In genomic region chr14:94485944-94486841, GRCh38 we compare ENCODE assay signal across 8 cellular contexts. TPM values are rescaled to one million over a fixed set of nuclear protein-coding genes. Genes with fewer than 3 reads are reported as not detected.
DNase-seq lines count a peak whose midpoint lies in the region; ATAC-seq and TF ChIP-seq lines count a peak whose summit lies in the region.

No MANE protein-coding gene starts in this region.

- CTCF ChIA-PET in HEK293 (lab: Yijun Ruan, JAX) (interaction anchor here (0.6 to 3.7 kb wide), 34 partner anchors 10 to 998 kb away, joined by 3 to 48 read pairs (median 4); partner anchors contain the start of gene SERPINA9), OCI-LY7 (lab: Charles Lee; ENCODE audit: unreplicated experiment) (interaction anchor here (0.6 to 1.1 kb wide), 2 partner anchors 52 kb away, joined by 3 to 4 read pairs; no protein-coding TSS in a partner anchor)

- H3K27me3 ChIP-seq in DND-41 (ENCODE audit: insufficient read depth, low read length, poor library complexity) (no peaks in the 10 kb centered on the region), aorta (ENCODE audit: control insufficient read depth in 1 of 2, insufficient read depth in 2 of 2, low read length in 1 of 2) (no peaks in the 10 kb centered on the region)

- H3K4me1 ChIP-seq in DND-41 (ENCODE audit: insufficient read depth, low read length) (no peaks in the 10 kb centered on the region), HEK293 (ENCODE audit: control insufficient read depth, insufficient read depth, low read length) (no peaks in the 10 kb centered on the region), OCI-LY7 (ENCODE audit: insufficient read depth, low read length, poor library complexity, severe bottlenecking) (no peaks in the 10 kb centered on the region), aorta (ENCODE audit: control insufficient read depth in 1 of 2, insufficient read depth in 2 of 2, low read length in 2 of 2) (no peaks in the 10 kb centered on the region)

- H3K9me2 ChIP-seq in OCI-LY7 (ENCODE audit: insufficient read depth, low read length) = no peaks in the 10 kb centered on the region

- H3K4me2 ChIP-seq in DND-41 (ENCODE audit: insufficient read depth, low read length) (no peak overlapping the region), OCI-LY7 (ENCODE audit: low read length) (no peak overlapping the region)

- TF ChIP-seq CTCF in DND-41 (IDR thresholded peaks at IDR 0.05; ENCODE audit: borderline replicate concordance, extremely low read depth, low read length, poor library complexity, severe bottlenecking) = peak; percentile 97
- TF ChIP-seq CTCF in HEK293 (tag by site-specific recombination; IDR thresholded peaks at IDR 0.05) = peak; percentile 84
- TF ChIP-seq CTCF in OCI-LY7 (conservative IDR thresholded peaks at IDR 0.05; ENCODE audit: low read length) = peak; percentile 98
- peak in 2 of 3 donors; percentile 12 to 71 for TF ChIP-seq CTCF in omental fat pad (IDR thresholded peaks at IDR 0.05)

- intact Hi-C loops in OCI-LY7 (cut with micrococcal nuclease; ENCODE audit: unreplicated experiment) (loop anchor here (2.0 to 5.0 kb wide), 2 partner anchors 63 to 354 kb away; no protein-coding TSS in a partner anchor), aorta (cut with DNase I) (loop anchor here (5.0 to 10.0 kb wide), 2 partner anchors 64 to 131 kb away; no protein-coding TSS in a partner anchor)

- ATAC-seq in DND-41 (ENCODE audit: insufficient read depth, low read depth) = peak; percentile 78
- ATAC-seq in omental fat pad (ENCODE audit: low FRiP score) = peak; percentile 71
- peak; percentile 82 for ATAC-seq in aorta (ENCODE audit: low FRiP score)

- H4K20me1 ChIP-seq in DND-41 (ENCODE audit: insufficient read depth, low read length) (no peaks in the 10 kb centered on the region), OCI-LY7 (ENCODE audit: insufficient read depth, low read length) (no peaks in the 10 kb centered on the region)

- no TSS peak for BruUV-seq in OCI-LY7 (replicated peaks; lab: Mats Ljungman, UMichigan)

- no peak overlapping the region for H3K9ac ChIP-seq in DND-41 (ENCODE audit: low read depth, low read length)

- POLR2A ChIA-PET in HEK293 (lab: Yijun Ruan, JAX) = interaction anchor here (0.9 kb wide), 1 partner anchor 52 kb away, joined by 3 read pairs; no protein-coding TSS in a partner anchor
- POLR2A ChIA-PET in OCI-LY7 (lab: Charles Lee) = no interaction called here

- no peaks in the 10 kb centered on the region for H3K36me3 ChIP-seq in DND-41 (ENCODE audit: insufficient read depth, low read length)
- H3K36me3 ChIP-seq in HEK293 (ENCODE audit: control insufficient read depth in 2 of 2, insufficient read depth in 1 of 2, low read length in 2 of 2) = no peaks in the 10 kb centered on the region
- H3K36me3 ChIP-seq in OCI-LY7 (ENCODE audit: insufficient read depth, low read length) = no peaks in the 10 kb centered on the region
- H3K36me3 ChIP-seq in aorta (ENCODE audit: control insufficient read depth in 1 of 2, insufficient read depth in 2 of 2, low read length in 1 of 2) = no peaks in the 10 kb centered on the region

- 0 out of 2 replicates have a peak overlapping the region, but pooled peaks have one; percentile 60 for H2AFZ ChIP-seq in DND-41 (ENCODE audit: low read depth, low read length)
- H2AFZ ChIP-seq in OCI-LY7 (ENCODE audit: low read length) = no peak overlapping the region

- no peak overlapping the region for H3K4me3 ChIP-seq in DND-41 (ENCODE audit: low read depth in 1 of 2, low read length in 2 of 2)
- H3K4me3 ChIP-seq in HEK293 (ENCODE audit: low read depth, low read length) = no peak overlapping the region
- H3K4me3 ChIP-seq in OCI-LY7 (ENCODE audit: low read depth, low read length, poor library complexity, severe bottlenecking) = no peak overlapping the region
- no peak overlapping the region for H3K4me3 ChIP-seq in aorta (ENCODE audit: low read length in 2 of 2)

- H3K27ac ChIP-seq in DND-41 (ENCODE audit: low read length) (no peak overlapping the region), HEK293 (ENCODE audit: extremely low read depth, low read depth, low read length) (no peak overlapping the region), OCI-LY7 (ENCODE audit: low read depth, low read length, poor library complexity, severe bottlenecking) (no peak overlapping the region), aorta (ENCODE audit: low read depth in 1 of 2, low read length in 2 of 2) (no peak overlapping the region)

- WGBS in aorta, 2 donors = 12 to 15% methylated on average over 25 to 26 of the region's 26 CpGs

- no peaks in the 10 kb centered on the region for H3K79me2 ChIP-seq in DND-41 (ENCODE audit: insufficient read depth, low read length)
- no peaks in the 10 kb centered on the region for H3K79me2 ChIP-seq in OCI-LY7 (ENCODE audit: insufficient read depth, low read depth, low read length)

- H3K9me3 ChIP-seq in DND-41 (ENCODE audit: insufficient read depth, low read length, severe bottlenecking) (no peaks in the 10 kb centered on the region), HEK293 (ENCODE audit: control insufficient read depth, insufficient read depth, low read depth, low read length) (no peaks in the 10 kb centered on the region), OCI-LY7 (ENCODE audit: low read length) (no peaks in the 10 kb centered on the region), aorta (ENCODE audit: control insufficient read depth, low read length) (no peaks in the 10 kb centered on the region)

- DNase-seq in DND-41 (peak; percentile 43), OCI-LY7 (ENCODE audit: low spot score) (peak; percentile 34), germinal center (ENCODE audit: low spot score) (peak; percentile 66), omental fat pad (ENCODE audit: low spot score) (no peak), aorta (peak; percentile 53 to 84), cortex of kidney (lab: John Stamatoyannopoulos, UW) (no peak)
- DNase-seq in activated T-helper 9 cell treated with anti-CD3 and anti-CD28 coated beads, Interleukin-2, amount 50 U/mL, for 16 hours (ENCODE audit: low read depth) = peak; percentile 23

TF ChIP-seq in HEK293, 187 proteins besides CTCF, POLR2A, EP300 and RAD21 (continues in another document):
- TF ChIP-seq PRDM4 (tag by site-specific recombination; IDR thresholded peaks at IDR 0.05) (no peak), ZNF791 (tag by site-specific recombination; IDR thresholded peaks at IDR 0.05) (no peak), ZNF585B (tag by site-specific recombination; IDR thresholded peaks at IDR 0.05) (0 out of 2 replicates have a peak, but pooled peaks have one; percentile 1), ZNF660 (tag by site-specific recombination; IDR thresholded peaks at IDR 0.05) (0 out of 2 replicates have a peak, but pooled peaks have one; percentile 22), ZBTB17 (tag by site-specific recombination; IDR thresholded peaks at IDR 0.05) (peak; percentile 80), ZNF214 (tag by site-specific recombination; IDR thresholded peaks at IDR 0.05; ENCODE audit: borderline replicate concordance) (no peak), ZSCAN30 (tag by site-specific recombination; IDR thresholded peaks at IDR 0.05) (peak; percentile 27; the same call in 1 of the 2 replicates), ZFP37 (tag by site-specific recombination; IDR thresholded peaks at IDR 0.05) (no peak), GLIS2 (tag by site-specific recombination; IDR thresholded peaks at IDR 0.05) (peak; percentile 60; the same call in 1 of the 2 replicates)
- TF ChIP-seq, protein P1, sequence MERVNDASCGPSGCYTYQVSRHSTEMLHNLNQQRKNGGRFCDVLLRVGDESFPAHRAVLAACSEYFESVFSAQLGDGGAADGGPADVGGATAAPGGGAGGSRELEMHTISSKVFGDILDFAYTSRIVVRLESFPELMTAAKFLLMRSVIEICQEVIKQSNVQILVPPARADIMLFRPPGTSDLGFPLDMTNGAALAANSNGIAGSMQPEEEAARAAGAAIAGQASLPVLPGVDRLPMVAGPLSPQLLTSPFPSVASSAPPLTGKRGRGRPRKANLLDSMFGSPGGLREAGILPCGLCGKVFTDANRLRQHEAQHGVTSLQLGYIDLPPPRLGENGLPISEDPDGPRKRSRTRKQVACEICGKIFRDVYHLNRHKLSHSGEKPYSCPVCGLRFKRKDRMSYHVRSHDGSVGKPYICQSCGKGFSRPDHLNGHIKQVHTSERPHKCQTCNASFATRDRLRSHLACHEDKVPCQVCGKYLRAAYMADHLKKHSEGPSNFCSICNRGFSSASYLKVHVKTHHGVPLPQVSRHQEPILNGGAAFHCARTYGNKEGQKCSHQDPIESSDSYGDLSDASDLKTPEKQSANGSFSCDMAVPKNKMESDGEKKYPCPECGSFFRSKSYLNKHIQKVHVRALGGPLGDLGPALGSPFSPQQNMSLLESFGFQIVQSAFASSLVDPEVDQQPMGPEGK (tag by site-specific recombination; IDR thresholded peaks at IDR 0.05) = peak; percentile 71

RNA-seq across cellular contexts. Expression of gene SERPINA9, which starts 10.2 kb away (rescaled TPM):
- not detected in 2 replicates for total RNA-seq in OCI-LY7 (2014; rRNA removed; shearing (Covaris generic))
- total RNA-seq in OCI-LY7 (2022) = not detected in 2 replicates
- not detected for total RNA-seq in omental fat pad
- not detected for total RNA-seq in aorta
- not detected for polyA plus RNA-seq in aorta

RNA-seq across cellular contexts. Expression of gene SERPINA12, which starts 23.1 kb away (rescaled TPM):
- total RNA-seq in OCI-LY7 (2014; rRNA removed; shearing (Covaris generic)) = not detected in 2 replicates
- total RNA-seq in OCI-LY7 (2022) (not detected in 2 replicates), omental fat pad (not detected), aorta (not detected)
- polyA plus RNA-seq in aorta = not detected

RNA-seq across cellular contexts. Expression of gene SERPINA11, which starts 33.6 kb away (rescaled TPM):
- total RNA-seq in OCI-LY7 (2014; rRNA removed; shearing (Covaris generic)) = not detected in 2 replicates
- total RNA-seq in OCI-LY7 (2022) = not detected in 2 replicates
- not detected for total RNA-seq in omental fat pad
- total RNA-seq in aorta = not detected
- polyA plus RNA-seq in aorta = not detected

Comparison
In these comparisons a context has a peak if more than half of its experiments do, and no peak if none do; other contexts are left out.
1. DNase-seq: peak in DND-41 (single experiment), OCI-LY7 (single experiment), activated T-helper 9 cell treated with anti-CD3 and anti-CD28 coated beads, Interleukin-2, amount 50 U/mL, for 16 hours (single experiment), germinal center (single experiment) and aorta (2 of 2); none in omental fat pad (single experiment) and cortex of kidney (single experiment).
2. CTCF ChIP-seq: peak in every context shown above with its lines; median percentile 98 in OCI-LY7; 97 in DND-41; 84 in HEK293; 42 in omental fat pad.
3. Peak in every context shown above with its lines, with median percentiles within 50 percentile points of each other: ATAC-seq.